Comparison of ENCODE assay signal across 9 cellular contexts in the genomic region with DNA sequence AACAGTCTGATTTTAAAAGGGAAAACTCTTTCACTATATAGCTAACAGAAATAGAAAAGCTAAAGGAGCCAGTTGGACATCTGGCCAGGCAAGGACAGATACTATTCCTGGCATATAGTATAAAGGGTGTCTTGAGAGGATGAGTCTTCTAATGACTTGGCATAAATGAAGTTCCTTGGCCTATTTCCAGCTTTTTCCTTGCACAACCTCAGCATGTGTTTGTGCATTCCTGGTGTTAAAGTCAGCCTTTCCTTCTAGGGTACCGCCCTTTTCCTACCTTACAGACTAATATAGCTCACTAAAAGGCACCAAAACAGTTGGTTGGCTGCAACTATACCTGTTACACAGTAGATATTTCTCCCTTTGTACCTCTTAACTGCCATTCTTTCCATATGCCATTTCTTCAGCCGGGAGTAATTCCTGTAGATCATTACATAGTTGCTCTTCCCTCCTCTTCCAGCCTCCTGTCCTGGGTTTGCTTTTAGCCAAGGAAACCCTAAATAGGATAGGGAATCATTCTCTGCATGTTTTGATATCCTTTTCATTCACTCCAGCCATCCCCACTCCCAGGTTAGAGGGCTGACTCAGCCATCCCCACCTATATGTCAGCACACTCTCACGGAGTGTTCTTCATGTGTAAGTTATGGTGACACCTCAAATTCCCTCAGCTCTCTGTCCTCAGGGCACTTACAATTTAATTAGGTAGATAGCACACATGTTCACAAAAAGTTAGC.
DNase-seq lines count a peak whose midpoint lies in the region; ATAC-seq and FAIRE-seq lines count a peak whose summit lies in the region.
"Had no signal": no experiment of that assay in that cellular context is flagged by ENCODE, and none has a peak within 500 bp of the region (broad histone marks: within the 10 kb centered on the region; RNA-seq: fewer than 3 reads in every experiment).

No MANE protein-coding gene starts in this region.

- H3K36me3 ChIP-seq in adipocyte (ENCODE audit: control insufficient read depth, insufficient read depth, low read length, severe bottlenecking) = no peaks in the 10 kb centered on the region

- H3K9me3 ChIP-seq in adipocyte (ENCODE audit: control insufficient read depth, low read length) = no peaks in the 10 kb centered on the region

- H3K4me1 ChIP-seq in adipocyte (ENCODE audit: control insufficient read depth, insufficient read depth, low read length) = peaks cover 47% of the 10 kb centered on the region

- H3K27me3 ChIP-seq in adipocyte (replicated peaks; ENCODE audit: control insufficient read depth, insufficient read depth, low read length) = no peaks in the 10 kb centered on the region

- peak; percentile 97 for DNase-seq in HS-5 (ENCODE audit: low read depth)
- peak; percentile 93 for DNase-seq in adipocyte (ENCODE audit: low read depth)
- peak; percentile 91 for DNase-seq in glomerular visceral epithelial cell (ENCODE audit: extremely low spot score)
- peak; percentile 39 for DNase-seq in urothelium cell line (ENCODE audit: low spot score)
- no peak for DNase-seq in NCI-H526 (lab: John Stamatoyannopoulos, UW)
- no peak for DNase-seq in DMS114 treated with DMSO at 0.1 percent for 48 hours (lab: John Stamatoyannopoulos, UW; ENCODE audit: unreplicated experiment)
- DNase-seq: NCI-H187 treated with DMSO at 0.1 percent for 48 hours had no signal

- peak overlapping the region; percentile 51 for H3K9ac ChIP-seq in adipocyte (ENCODE audit: low read length)

- no peak for ATAC-seq in HG03354 (IDR thresholded peaks at IDR 0.05; ENCODE audit: poor library complexity, severe bottlenecking, unreplicated experiment)
- ATAC-seq: activated CD4-positive, CD25-positive, alpha-beta regulatory T cell treated with anti-CD3 and anti-CD28 coated beads, Interleukin-2, amount 50 U/mL, for 24 hours had no signal

- no peak for FAIRE-seq in urothelium cell line (lab: Jason Lieb, UNC)

- H3K4me3 ChIP-seq in adipocyte (ENCODE audit: low read length) = peak overlapping the region; percentile 46

Comparison
In these comparisons a context has a peak if more than half of its experiments do, and no peak if none do; other contexts are left out.
1. DNase-seq: peak in HS-5 (single experiment), adipocyte (single experiment), glomerular visceral epithelial cell (single experiment) and urothelium cell line (single experiment); none in NCI-H526 (0 of 2) and DMS114 treated with DMSO at 0.1 percent for 48 hours (single experiment).